ENCODE assay signal across 1 cellular context in the genomic region with DNA sequence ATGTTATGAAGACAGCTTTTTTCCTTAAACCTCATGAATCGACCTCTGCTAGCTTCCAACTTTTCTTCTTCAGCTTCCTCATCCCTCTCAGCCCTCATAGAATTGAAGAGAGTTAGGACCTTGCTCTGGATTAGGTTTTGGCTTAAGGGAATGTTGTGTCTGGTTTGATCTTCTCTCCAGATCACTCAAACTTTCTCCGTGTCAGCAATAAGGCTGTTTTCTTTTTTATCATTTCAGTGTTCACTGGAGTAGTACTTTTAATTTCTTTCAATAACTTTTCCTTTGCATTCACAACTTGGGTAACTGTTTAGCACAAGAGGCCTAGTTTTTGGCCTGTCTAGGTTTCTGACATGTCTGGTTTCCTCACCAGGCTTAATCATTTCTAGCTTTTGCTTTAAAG.
A peak's percentile ranks its signal among the peaks of the same experiment; 100 is the strongest.
TF ChIP-seq lines count a peak whose summit lies in the region.

No MANE protein-coding gene starts in this region.

TF ChIP-seq in HepG2, 621 proteins besides CTCF, POLR2A, EP300 and RAD21:
- TF ChIP-seq ZBTB33 (CRISPR knock-in tag; IDR thresholded peaks at IDR 0.05) (no peak), ZNF121 (CRISPR knock-in tag; IDR thresholded peaks at IDR 0.05) (no peak), MAFK (conservative IDR thresholded peaks at IDR 0.05 in 1 of 2, IDR thresholded peaks at IDR 0.05 in 1 of 2; ENCODE audit: low read length in 2 of 2) (peak; percentile 25 to 65; a peak in 3 of 4 replicates), ZNF343 (CRISPR knock-in tag; IDR thresholded peaks at IDR 0.05) (no peak), ZUFSP (CRISPR knock-in tag; IDR thresholded peaks at IDR 0.05; ENCODE audit: borderline replicate concordance) (no peak), ZIK1 (CRISPR knock-in tag; IDR thresholded peaks at IDR 0.05; ENCODE audit: borderline replicate concordance, low read depth) (no peak), GFI1 (CRISPR knock-in tag; IDR thresholded peaks at IDR 0.05; ENCODE audit: borderline replicate concordance) (0 out of 2 replicates have a peak, but pooled peaks have one; percentile 33), MAFF (IDR thresholded peaks at IDR 0.05; ENCODE audit: low read depth, low read length) (peak; percentile 37; the same call in 1 of the 2 replicates), MAF1 (CRISPR knock-in tag; IDR thresholded peaks at IDR 0.05; ENCODE audit: borderline replicate concordance) (no peak)
TF ChIP-seq in HepG2: peak in this region for 3.
